17 cellular contexts compared by ENCODE assay signal in genomic region chr11:48880021-48880441, GRCh38.
A peak's percentile ranks its signal among the peaks of the same experiment; 100 is the strongest.
DNase-seq lines count a peak whose midpoint lies in the region; ATAC-seq and TF ChIP-seq lines count a peak whose summit lies in the region.
"Had no signal": no experiment of that assay in that cellular context is flagged by ENCODE, and none has a peak within 500 bp of the region (broad histone marks: within the 10 kb centered on the region; RNA-seq: fewer than 3 reads in every experiment).

No MANE protein-coding gene starts in this region.

- WGBS in suprapubic skin = 95% methylated on average over 22 of the region's 24 CpGs

- no peak for TF ChIP-seq CTCF in dorsolateral prefrontal cortex (IDR thresholded peaks at IDR 0.05 in 54 of 56, conservative IDR thresholded peaks at IDR 0.05 in 2 of 56; ENCODE audit: low read depth in 1 of 56, partially characterized antibody in 56 of 56)
- TF ChIP-seq CTCF in suprapubic skin (IDR thresholded peaks at IDR 0.05) = no peak

- H3K27ac ChIP-seq in dorsolateral prefrontal cortex (no peak overlapping the region), suprapubic skin (no peak overlapping the region)

- no peak for ATAC-seq in Right ventricle myocardium inferior

- no peaks in the 10 kb centered on the region for H3K36me3 ChIP-seq in suprapubic skin

- H3K4me3 ChIP-seq in dorsolateral prefrontal cortex (no peak overlapping the region), suprapubic skin (no peak overlapping the region)

- H3K27me3 ChIP-seq in dorsolateral prefrontal cortex (no peaks in the 10 kb centered on the region), suprapubic skin (no peaks in the 10 kb centered on the region)

- no peaks in the 10 kb centered on the region for H3K4me1 ChIP-seq in suprapubic skin

- intact Hi-C loops in Right ventricle myocardium inferior (cut with DNase I) (no loop called here), cardiac septum (cut with DNase I) (no loop called here), dorsolateral prefrontal cortex (cut with DNase I) (no loop called here)

- H3K9me3 ChIP-seq in suprapubic skin = no peaks in the 10 kb centered on the region

- no peak for TF ChIP-seq POLR2A in suprapubic skin (IDR thresholded peaks at IDR 0.05)

- no peak for TF ChIP-seq EP300 in suprapubic skin (IDR thresholded peaks at IDR 0.05)

- DNase-seq in Right ventricle myocardium inferior (ENCODE audit: missing footprints) (peak; percentile 45), cardiac septum (ENCODE audit: low spot score) (no peak), dorsolateral prefrontal cortex (peak in 6 of 10 donors; percentile 16 to 38 (median 34)), mesenteric fat pad (ENCODE audit: low spot score) (peak; percentile 64), suprapubic skin (ENCODE audit: low spot score in 2 of 2) (peak; percentile 51 to 72), NCI-H146 (lab: John Stamatoyannopoulos, UW) (no peak), cerebellum (ENCODE audit: low spot score) (no peak)
- no peak for DNase-seq in activated CD8-positive, alpha-beta memory T cell treated with anti-CD3 and anti-CD28 coated beads, Interleukin-2, amount 50 U/mL, for 48 hours
- DNase-seq: 8988T; DMS79; HFFc6; KG1; NCI-H1105 treated with DMSO at 0.1 percent for 48 hours; NCI-H1694 treated with DMSO at 0.1 percent for 48 hours; NCI-H510A; NCI-H748 treated with DMSO at 0.1 percent for 48 hours; NK-92 treated with Interleukin-12 subunit alpha and Interleukin-12 subunit beta, amount 100 ng/mL, for 24 hours had no signal

Comparison
In these comparisons a context has a peak if more than half of its experiments do, and no peak if none do; other contexts are left out.
1. DNase-seq: peak in Right ventricle myocardium inferior (single experiment), dorsolateral prefrontal cortex (6 of 10), mesenteric fat pad (single experiment) and suprapubic skin (2 of 2); none in cardiac septum (single experiment), activated CD8-positive, alpha-beta memory T cell treated with anti-CD3 and anti-CD28 coated beads, Interleukin-2, amount 50 U/mL, for 48 hours (single experiment), NCI-H146 (single experiment) and cerebellum (single experiment).